ENCODE assay signal across 20 cellular contexts in the genomic region with DNA sequence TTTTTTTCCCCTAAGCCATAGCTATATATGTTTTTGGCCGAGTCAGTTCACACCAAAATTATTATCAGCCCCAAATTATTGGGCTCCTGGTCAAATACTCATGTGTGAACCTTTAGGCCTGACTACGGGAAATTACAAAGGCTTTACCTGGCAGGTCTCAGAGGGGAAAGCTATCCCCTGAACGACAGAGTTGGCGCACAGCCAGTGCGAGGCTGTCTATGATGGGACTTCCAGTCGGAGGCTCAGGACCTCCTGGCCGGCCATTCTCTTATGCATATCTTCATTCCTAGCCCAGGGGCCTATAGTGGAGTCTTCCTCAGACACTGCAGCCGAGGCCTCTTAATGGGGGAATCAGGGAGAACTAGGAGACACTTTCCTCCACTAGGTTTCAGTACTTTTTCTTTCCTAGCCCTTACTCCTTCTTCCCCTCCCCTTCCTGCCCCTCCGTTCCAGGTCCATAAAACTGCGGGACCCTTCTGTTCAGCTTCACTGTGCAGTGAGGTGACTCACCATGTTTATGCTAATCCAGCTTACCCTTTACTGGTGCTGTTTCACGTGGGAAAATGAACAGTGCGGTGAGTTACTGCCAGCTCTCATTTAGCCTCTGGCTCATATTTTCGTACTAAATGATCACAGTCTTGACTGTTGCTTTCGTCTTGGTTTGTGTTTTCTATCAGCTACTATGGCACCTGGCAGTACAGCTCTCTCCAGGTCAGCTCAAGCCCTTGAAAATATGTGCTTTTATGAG.
DNase-seq lines count a peak whose midpoint lies in the region; ATAC-seq and TF ChIP-seq lines count a peak whose summit lies in the region.
"Had no signal": no experiment of that assay in that cellular context is flagged by ENCODE, and none has a peak within 500 bp of the region (broad histone marks: within the 10 kb centered on the region; RNA-seq: fewer than 3 reads in every experiment).

No MANE protein-coding gene starts in this region.

- DNase-seq in A172 (ENCODE audit: low spot score) (peak; percentile 38), M059J (ENCODE audit: low read depth) (peak; percentile 89), astrocyte of the hippocampus (ENCODE audit: low read depth, low spot score) (peak; percentile 83), left kidney (ENCODE audit: low read depth, low spot score) (peak; percentile 18), putamen (ENCODE audit: low spot score) (no peak), tibial artery (no peak)
- DNase-seq: activated CD4-positive, alpha-beta T cell treated with anti-CD3 and anti-CD28 coated beads, Interleukin-2, amount 50 U/mL, for 1 hour; CD4-positive, alpha-beta T cell; GOT3; left ventricle myocardium superior; naive B cell; NCI-H187; NCI-H446 treated with DMSO at 0.1 percent for 48 hours; OCI-M1; stimulated activated CD4-positive, alpha-beta T cell treated with anti-CD3 and anti-CD28 coated beads, Interleukin-15, amount 100 ng/mL, for 24 hours had no signal

- H3K27ac ChIP-seq in tibial artery: no peak overlapping the region
- H3K27ac ChIP-seq: prostate gland, SK-N-MC had no signal

- intact Hi-C loops in tibial artery (cut with DNase I; ENCODE audit: low total_unique reads): no loop called here

- no peaks in the 10 kb centered on the region for H3K4me1 ChIP-seq in tibial artery
- H3K4me1 ChIP-seq: prostate gland had no signal

- H3K4me3 ChIP-seq in tibial artery: no peak overlapping the region
- H3K4me3 ChIP-seq: GM12878, prostate gland, SK-N-MC had no signal

- no peaks in the 10 kb centered on the region for H3K36me3 ChIP-seq in tibial artery
- H3K36me3 ChIP-seq: prostate gland had no signal

- no peaks in the 10 kb centered on the region for H3K27me3 ChIP-seq in tibial artery

- no peaks in the 10 kb centered on the region for H3K9me3 ChIP-seq in tibial artery
- H3K9me3 ChIP-seq: prostate gland had no signal

- no peak for TF ChIP-seq CTCF in tibial artery (IDR thresholded peaks at IDR 0.05)

- ATAC-seq in GM21576 (IDR thresholded peaks at IDR 0.05; ENCODE audit: unreplicated experiment) (no peak), HG03571 (IDR thresholded peaks at IDR 0.05; ENCODE audit: unreplicated experiment) (no peak)
- ATAC-seq: GM12878, left ventricle myocardium superior had no signal

Comparison
In these comparisons a context has a peak if more than half of its experiments do, and no peak if none do; other contexts are left out.
1. DNase-seq: peak in A172 (single experiment), M059J (single experiment), astrocyte of the hippocampus (single experiment) and left kidney (single experiment); none in putamen (single experiment) and tibial artery (0 of 2).